ENCODE assay signal across 10 cellular contexts in the genomic region with DNA sequence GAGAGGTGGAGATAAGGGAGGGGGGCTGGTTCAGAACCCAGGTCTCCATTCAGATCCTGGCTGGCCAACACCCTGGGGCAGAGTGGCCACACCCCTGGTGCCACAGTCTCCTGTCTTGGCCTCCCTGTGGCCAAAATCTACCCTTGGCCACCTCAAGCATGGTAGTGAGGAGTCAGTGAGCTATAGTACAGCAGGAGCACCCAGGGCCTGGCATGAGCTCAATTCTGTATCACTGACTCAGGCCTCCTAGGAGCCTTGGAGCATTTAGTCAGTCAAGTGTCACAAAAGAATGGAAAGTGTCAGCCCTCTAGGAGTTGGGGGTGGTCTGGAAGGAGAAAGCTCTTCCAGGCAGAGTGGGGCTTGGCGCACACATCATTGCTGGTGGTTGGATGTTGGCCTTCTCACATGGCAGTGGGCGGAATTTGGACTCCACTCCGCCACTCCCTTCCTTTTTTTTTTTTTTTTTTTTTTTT. TPM values are rescaled to one million over a fixed set of nuclear protein-coding genes. Genes with fewer than 3 reads are reported as not detected.
DNase-seq lines count a peak whose midpoint lies in the region; ATAC-seq and TF ChIP-seq lines count a peak whose summit lies in the region.
"Had no signal": no experiment of that assay in that cellular context is flagged by ENCODE, and none has a peak within 500 bp of the region (broad histone marks: within the 10 kb centered on the region; RNA-seq: fewer than 3 reads in every experiment).

No MANE protein-coding gene starts in this region.

- no peak for TF ChIP-seq CTCF in GM10248 (IDR thresholded peaks at IDR 0.05; ENCODE audit: control extremely low read depth, extremely low read depth, low read depth, missing control alignments)

- POLR2A ChIA-PET in GM10248 (lab: Yijun Ruan, JAX) = interaction anchor here (0.7 to 4.2 kb wide), 7 partner anchors 10 to 90 kb away, joined by 3 to 31 read pairs (median 5); partner anchors contain the start of gene RPS19

- CTCF ChIA-PET in GM10248 (lab: Yijun Ruan, JAX) = interaction anchor here (1.0 to 5.0 kb wide), 9 partner anchors 10 to 88 kb away, joined by 4 to 52 read pairs (median 12); partner anchors contain the start of genes RABAC1 and RPS19

- no peaks in the 10 kb centered on the region for H3K27me3 Mint-ChIP-seq in activated naive CD8-positive, alpha-beta T cell treated with anti-CD3 and anti-CD28 coated beads for 36 hours
- no peaks in the 10 kb centered on the region for H3K27me3 Mint-ChIP-seq in memory B cell

- no peak for ATAC-seq in memory B cell (ENCODE audit: low read depth)
- ATAC-seq in HG03097 (IDR thresholded peaks at IDR 0.05; ENCODE audit: low FRiP score, unreplicated experiment) = no peak
- no peak for ATAC-seq in HG03095 (IDR thresholded peaks at IDR 0.05; ENCODE audit: unreplicated experiment)
- ATAC-seq in GM21515 (IDR thresholded peaks at IDR 0.05; ENCODE audit: unreplicated experiment) = no peak

- H3K27ac Mint-ChIP-seq in activated naive CD8-positive, alpha-beta T cell treated with anti-CD3 and anti-CD28 coated beads for 36 hours = peak overlapping the region; percentile 91
- H3K27ac Mint-ChIP-seq in memory B cell = peak overlapping the region; percentile 93

- H3K36me3 Mint-ChIP-seq in activated naive CD8-positive, alpha-beta T cell treated with anti-CD3 and anti-CD28 coated beads for 36 hours = peaks cover 54% of the 10 kb centered on the region
- peaks cover 13% of the 10 kb centered on the region for H3K36me3 Mint-ChIP-seq in memory B cell

- H3K4me3 Mint-ChIP-seq in activated naive CD8-positive, alpha-beta T cell treated with anti-CD3 and anti-CD28 coated beads for 36 hours = peak overlapping the region; percentile 37
- peak overlapping the region; percentile 29 for H3K4me3 Mint-ChIP-seq in memory B cell

- DNase-seq in DMS79 treated with DMSO at 0.1 percent for 48 hours (lab: John Stamatoyannopoulos, UW) = peak; percentile 14
- DNase-seq in Kasumi-1 (lab: John Stamatoyannopoulos, UW) = peak; percentile 39 to 49
- no peak for DNase-seq in activated naive CD8-positive, alpha-beta T cell treated with anti-CD3 and anti-CD28 coated beads for 36 hours
- DNase-seq in memory B cell (ENCODE audit: low spot score in 2 of 2) = no peak
- no peak for DNase-seq in GM10248 (ENCODE audit: extremely low spot score)
- DNase-seq: NCI-H510A treated with DMSO at 0.1 percent for 48 hours had no signal

- H3K4me1 Mint-ChIP-seq in activated naive CD8-positive, alpha-beta T cell treated with anti-CD3 and anti-CD28 coated beads for 36 hours = peaks cover 77% of the 10 kb centered on the region
- peaks cover 47% of the 10 kb centered on the region for H3K4me1 Mint-ChIP-seq in memory B cell

- H3K9me3 Mint-ChIP-seq in activated naive CD8-positive, alpha-beta T cell treated with anti-CD3 and anti-CD28 coated beads for 36 hours = no peaks in the 10 kb centered on the region
- no peaks in the 10 kb centered on the region for H3K9me3 Mint-ChIP-seq in memory B cell

RNA-seq across cellular contexts. Expression of gene CD79A, which starts 6.6 kb away (rescaled TPM):
- 10 to 100 TPM; 28.8 to 32.2 TPM for total RNA-seq in activated naive CD8-positive, alpha-beta T cell treated with anti-CD3 and anti-CD28 coated beads for 36 hours
- total RNA-seq: epithelial cell of proximal tubule had no signal

RNA-seq across cellular contexts. Expression of gene RPS19, which starts 10.4 kb away (rescaled TPM):
- total RNA-seq in activated naive CD8-positive, alpha-beta T cell treated with anti-CD3 and anti-CD28 coated beads for 36 hours = 1,000 to 10,000 TPM; 3,012 to 3,178 TPM

RNA-seq across cellular contexts. Expression of gene ARHGEF1, which starts 12.5 kb away (rescaled TPM):
- 100 to 1,000 TPM; 285 to 295 TPM for total RNA-seq in activated naive CD8-positive, alpha-beta T cell treated with anti-CD3 and anti-CD28 coated beads for 36 hours

RNA-seq across cellular contexts. Expression of gene DMRTC2, which starts 25.6 kb away (rescaled TPM):
- total RNA-seq in activated naive CD8-positive, alpha-beta T cell treated with anti-CD3 and anti-CD28 coated beads for 36 hours = not detected
- total RNA-seq: epithelial cell of proximal tubule had no signal

RNA-seq across cellular contexts. Expression of gene LYPD4, which starts 26.0 kb away (rescaled TPM):
- total RNA-seq in activated naive CD8-positive, alpha-beta T cell treated with anti-CD3 and anti-CD28 coated beads for 36 hours = not detected
- total RNA-seq: epithelial cell of proximal tubule had no signal

Comparison
In these comparisons a context has a peak if more than half of its experiments do, and no peak if none do; other contexts are left out.
1. DNase-seq: peak in DMS79 treated with DMSO at 0.1 percent for 48 hours (single experiment) and Kasumi-1 (2 of 2); none in activated naive CD8-positive, alpha-beta T cell treated with anti-CD3 and anti-CD28 coated beads for 36 hours (single experiment), memory B cell (0 of 2) and GM10248 (single experiment).